In genomic region chrX:135295944-135296305, GRCh38 we compare ENCODE assay signal across 8 cellular contexts. TPM values are rescaled to one million over a fixed set of nuclear protein-coding genes. Genes with fewer than 3 reads are reported as not detected.
A peak's percentile ranks its signal among the peaks of the same experiment; 100 is the strongest.
DNase-seq lines count a peak whose midpoint lies in the region; ATAC-seq and TF ChIP-seq lines count a peak whose summit lies in the region.

No MANE protein-coding gene starts in this region.

- peaks cover 4% of the 10 kb centered on the region for H3K36me3 Mint-ChIP-seq in glutamatergic neuron (ENCODE audit: unreplicated experiment)

- H3K27me3 ChIP-seq in ACC112 (ENCODE audit: insufficient read depth, low read length): no peaks in the 10 kb centered on the region

- ATAC-seq in GM19397 (IDR thresholded peaks at IDR 0.05; ENCODE audit: unreplicated experiment) (peak; percentile 70), HG03469 (IDR thresholded peaks at IDR 0.05; ENCODE audit: unreplicated experiment) (peak; percentile 20)

- no peaks in the 10 kb centered on the region for H3K36me3 ChIP-seq in ACC112 (ENCODE audit: insufficient read depth, low read length)

- no peaks in the 10 kb centered on the region for H3K4me1 ChIP-seq in ACC112 (ENCODE audit: control insufficient read depth, insufficient read depth, low read length, unreplicated experiment)

- H3K4me3 ChIP-seq in ACC112 (ENCODE audit: low read depth, low read length): peak overlapping the region; percentile 70

- DNase-seq in glutamatergic neuron (no peak), SW 1271 (lab: John Stamatoyannopoulos, UW) (no peak), posterior vena cava (ENCODE audit: low spot score) (no peak), dermis blood vessel endothelial cell (no peak)
- no peak for DNase-seq in stimulated activated CD4-positive, alpha-beta T cell treated with anti-CD3 and anti-CD28 coated beads, Interleukin-2, amount 100 ng/mL, for 24 hours

- H3K9me3 Mint-ChIP-seq in glutamatergic neuron (ENCODE audit: unreplicated experiment): no peaks in the 10 kb centered on the region

- no peak overlapping the region for H2AFZ ChIP-seq in ACC112 (ENCODE audit: low read length, unreplicated experiment)

- intact Hi-C loops in posterior vena cava (cut with DNase I): no loop called here

- H3K27ac ChIP-seq in ACC112 (ENCODE audit: low read depth, low read length): no peak overlapping the region

- H3K4me3 Mint-ChIP-seq in glutamatergic neuron (ENCODE audit: unreplicated experiment): peak overlapping the region; percentile 81

- H3K27ac Mint-ChIP-seq in glutamatergic neuron (ENCODE audit: unreplicated experiment): no peak overlapping the region

- no peaks in the 10 kb centered on the region for H3K79me2 ChIP-seq in ACC112 (ENCODE audit: control insufficient read depth, insufficient read depth, low read length, unreplicated experiment)

- no peaks in the 10 kb centered on the region for H3K4me1 Mint-ChIP-seq in glutamatergic neuron (ENCODE audit: low read depth, unreplicated experiment)

- H3K27me3 Mint-ChIP-seq in glutamatergic neuron (ENCODE audit: unreplicated experiment): peaks cover 3% of the 10 kb centered on the region

- TF ChIP-seq CTCF in glutamatergic neuron (IDR thresholded peaks at IDR 0.05; ENCODE audit: partially characterized antibody, unreplicated experiment): no peak

RNA-seq across cellular contexts. Expression of gene ETDC, which starts 13.4 kb away (rescaled TPM):
- total RNA-seq in glutamatergic neuron (ENCODE audit: unreplicated experiment): not detected
- total RNA-seq in posterior vena cava: not detected
- not detected in 2 replicates for total RNA-seq in dermis blood vessel endothelial cell

RNA-seq across cellular contexts. Expression of gene ETDA, which starts 44.1 kb away (rescaled TPM):
- total RNA-seq in glutamatergic neuron (ENCODE audit: unreplicated experiment) (not detected), posterior vena cava (not detected), dermis blood vessel endothelial cell (not detected in 2 replicates)

RNA-seq across cellular contexts. Expression of gene ZNF75D, which starts 48.0 kb away (rescaled TPM):
- total RNA-seq in glutamatergic neuron (ENCODE audit: unreplicated experiment) (9.2 TPM), posterior vena cava (1 to 10 TPM; 7.4 to 7.7 TPM), dermis blood vessel endothelial cell (10.0 and 12.3 TPM in 2 replicates)

RNA-seq across cellular contexts. Expression of gene ZNF449, which starts 48.7 kb away (rescaled TPM):
- 12.1 TPM for total RNA-seq in glutamatergic neuron (ENCODE audit: unreplicated experiment)
- total RNA-seq in posterior vena cava: 1 to 10 TPM; 7.9 to 9.2 TPM
- 9.3 and 17.5 TPM in 2 replicates for total RNA-seq in dermis blood vessel endothelial cell
